Comparison of ENCODE assay signal across 11 cellular contexts in genomic region chr6:75268121-75268987, GRCh38. TPM values are rescaled to one million over a fixed set of nuclear protein-coding genes. Genes with fewer than 3 reads are reported as not detected.
DNase-seq lines count a peak whose midpoint lies in the region; ATAC-seq and TF ChIP-seq lines count a peak whose summit lies in the region.
"Had no signal": no experiment of that assay in that cellular context is flagged by ENCODE, and none has a peak within 500 bp of the region (broad histone marks: within the 10 kb centered on the region; RNA-seq: fewer than 3 reads in every experiment).

No MANE protein-coding gene starts in this region.

- no peak overlapping the region for H3K4me3 Mint-ChIP-seq in activated CD4-positive, alpha-beta memory T cell treated with anti-CD3 and anti-CD28 coated beads for 36 hours
- H3K4me3 Mint-ChIP-seq in activated CD4-positive, alpha-beta memory T cell treated with anti-CD3 and anti-CD28 coated beads, Interleukin-2, amount 10 ng/mL, durations not matched to agents 7 days and 5 days: no peak overlapping the region
- H3K4me3 Mint-ChIP-seq in stimulated activated memory B cell treated with anti-CD40 and anti-IgM and Interleukin-4, amounts not matched to agents 10 μg/mL and 1 μg/mL and 100 μg/mL, for 72 hours: no peak overlapping the region
- H3K4me3 Mint-ChIP-seq: activated naive CD4-positive, alpha-beta T cell treated with anti-CD3 and anti-CD28 coated beads, Interleukin-2, amount 50 U/mL, for 24 hours had no signal

- ATAC-seq in stimulated activated memory B cell treated with anti-CD40 and anti-IgM and Interleukin-4, amounts not matched to agents 10 μg/mL and 1 μg/mL and 100 μg/mL, for 72 hours: no peak

- H3K27ac Mint-ChIP-seq in activated CD4-positive, alpha-beta memory T cell treated with anti-CD3 and anti-CD28 coated beads for 36 hours: peak overlapping the region; percentile 47
- H3K27ac Mint-ChIP-seq in activated CD4-positive, alpha-beta memory T cell treated with anti-CD3 and anti-CD28 coated beads, Interleukin-2, amount 10 ng/mL, durations not matched to agents 7 days and 5 days: no peak overlapping the region
- H3K27ac Mint-ChIP-seq in stimulated activated memory B cell treated with anti-CD40 and anti-IgM and Interleukin-4, amounts not matched to agents 10 μg/mL and 1 μg/mL and 100 μg/mL, for 72 hours: peak overlapping the region; percentile 12

- no peak overlapping the region for H3K27ac ChIP-seq in RWPE1

- H3K36me3 Mint-ChIP-seq in activated CD4-positive, alpha-beta memory T cell treated with anti-CD3 and anti-CD28 coated beads for 36 hours: peaks cover 28% of the 10 kb centered on the region
- peaks cover 32% of the 10 kb centered on the region for H3K36me3 Mint-ChIP-seq in activated CD4-positive, alpha-beta memory T cell treated with anti-CD3 and anti-CD28 coated beads, Interleukin-2, amount 10 ng/mL, durations not matched to agents 7 days and 5 days (ENCODE audit: low read depth)
- peaks cover 21% of the 10 kb centered on the region for H3K36me3 Mint-ChIP-seq in stimulated activated memory B cell treated with anti-CD40 and anti-IgM and Interleukin-4, amounts not matched to agents 10 μg/mL and 1 μg/mL and 100 μg/mL, for 72 hours

- peak; percentile 37 for DNase-seq in activated CD4-positive, alpha-beta memory T cell treated with anti-CD3 and anti-CD28 coated beads for 36 hours
- no peak for DNase-seq in activated CD4-positive, alpha-beta memory T cell treated with anti-CD3 and anti-CD28 coated beads, Interleukin-2, amount 10 ng/mL, durations not matched to agents 7 days and 5 days
- DNase-seq in RWPE1 (ENCODE audit: low spot score) (peak; percentile 26), glomerular visceral epithelial cell (ENCODE audit: extremely low spot score) (peak; percentile 43), DMS 273 treated with DMSO at 0.1 percent for 48 hours (lab: John Stamatoyannopoulos, UW) (no peak), COLO668 (lab: John Stamatoyannopoulos, UW; ENCODE audit: unreplicated experiment) (no peak), NCI-H524 treated with DMSO at 0.1 percent for 48 hours (lab: John Stamatoyannopoulos, UW) (no peak)
- DNase-seq: heart left ventricle, NCI-H2029 had no signal

- intact Hi-C loops in activated CD4-positive, alpha-beta memory T cell treated with anti-CD3 and anti-CD28 coated beads for 36 hours (cut with micrococcal nuclease): loop anchor here (1.0 kb wide), 2 partner anchors 10 to 16 kb away; partner anchors contain the start of gene TMEM30A

- no peaks in the 10 kb centered on the region for H3K27me3 Mint-ChIP-seq in activated CD4-positive, alpha-beta memory T cell treated with anti-CD3 and anti-CD28 coated beads for 36 hours
- H3K27me3 Mint-ChIP-seq in activated CD4-positive, alpha-beta memory T cell treated with anti-CD3 and anti-CD28 coated beads, Interleukin-2, amount 10 ng/mL, durations not matched to agents 7 days and 5 days: no peaks in the 10 kb centered on the region
- H3K27me3 Mint-ChIP-seq in stimulated activated memory B cell treated with anti-CD40 and anti-IgM and Interleukin-4, amounts not matched to agents 10 μg/mL and 1 μg/mL and 100 μg/mL, for 72 hours: no peaks in the 10 kb centered on the region
- H3K27me3 Mint-ChIP-seq: activated naive CD4-positive, alpha-beta T cell treated with anti-CD3 and anti-CD28 coated beads, Interleukin-2, amount 50 U/mL, for 24 hours had no signal

- POLR2A ChIA-PET in activated CD4-positive, alpha-beta memory T cell treated with anti-CD3 and anti-CD28 coated beads for 36 hours (lab: Charles Lee): interaction anchor here (0.9 to 1.3 kb wide), 2 partner anchors 10 to 15 kb away, joined by 3 to 5 read pairs; no protein-coding TSS in a partner anchor
- POLR2A ChIA-PET in activated CD4-positive, alpha-beta memory T cell treated with anti-CD3 and anti-CD28 coated beads, Interleukin-2, amount 10 ng/mL, durations not matched to agents 7 days and 5 days (lab: Charles Lee): interaction anchor here (1.1 to 5.2 kb wide), 6 partner anchors 10 to 333 kb away, joined by 3 to 28 read pairs (median 4); partner anchors contain the start of genes SENP6 and TMEM30A
- POLR2A ChIA-PET in RWPE1 (lab: Yijun Ruan, JAX; ENCODE audit: low non-redundant PET): no interaction called here

- no peak for TF ChIP-seq CTCF in RWPE1 (conservative IDR thresholded peaks at IDR 0.05; ENCODE audit: low read depth)

- CTCF ChIA-PET in activated CD4-positive, alpha-beta memory T cell treated with anti-CD3 and anti-CD28 coated beads for 36 hours (lab: Charles Lee): interaction anchor here (0.9 to 5.0 kb wide), 12 partner anchors 11 to 260 kb away, joined by 3 to 48 read pairs (median 12); partner anchors contain the start of genes COX7A2 and TMEM30A
- CTCF ChIA-PET in activated CD4-positive, alpha-beta memory T cell treated with anti-CD3 and anti-CD28 coated beads, Interleukin-2, amount 10 ng/mL, durations not matched to agents 7 days and 5 days (lab: Charles Lee): interaction anchor here (0.7 to 3.8 kb wide), 6 partner anchors 10 to 273 kb away, joined by 3 to 20 read pairs (median 6); no protein-coding TSS in a partner anchor
- CTCF ChIA-PET in RWPE1 (lab: Yijun Ruan, JAX): interaction anchor here (1.4 kb wide), 2 partner anchors 10 to 262 kb away, joined by 3 to 5 read pairs; no protein-coding TSS in a partner anchor

- peaks cover 51% of the 10 kb centered on the region for H3K4me1 Mint-ChIP-seq in activated CD4-positive, alpha-beta memory T cell treated with anti-CD3 and anti-CD28 coated beads for 36 hours (ENCODE audit: low read depth)
- H3K4me1 Mint-ChIP-seq in activated CD4-positive, alpha-beta memory T cell treated with anti-CD3 and anti-CD28 coated beads, Interleukin-2, amount 10 ng/mL, durations not matched to agents 7 days and 5 days: peaks cover 28% of the 10 kb centered on the region
- H3K4me1 Mint-ChIP-seq in stimulated activated memory B cell treated with anti-CD40 and anti-IgM and Interleukin-4, amounts not matched to agents 10 μg/mL and 1 μg/mL and 100 μg/mL, for 72 hours: peaks cover 32% of the 10 kb centered on the region

- H3K9me3 Mint-ChIP-seq in activated CD4-positive, alpha-beta memory T cell treated with anti-CD3 and anti-CD28 coated beads for 36 hours: no peaks in the 10 kb centered on the region
- peaks cover 4% of the 10 kb centered on the region for H3K9me3 Mint-ChIP-seq in activated CD4-positive, alpha-beta memory T cell treated with anti-CD3 and anti-CD28 coated beads, Interleukin-2, amount 10 ng/mL, durations not matched to agents 7 days and 5 days
- H3K9me3 Mint-ChIP-seq in stimulated activated memory B cell treated with anti-CD40 and anti-IgM and Interleukin-4, amounts not matched to agents 10 μg/mL and 1 μg/mL and 100 μg/mL, for 72 hours: peaks cover 2% of the 10 kb centered on the region
- H3K9me3 Mint-ChIP-seq: activated naive CD4-positive, alpha-beta T cell treated with anti-CD3 and anti-CD28 coated beads, Interleukin-2, amount 50 U/mL, for 24 hours had no signal

RNA-seq across cellular contexts. Expression of gene TMEM30A, which starts 16.2 kb away (rescaled TPM):
- 10 to 100 TPM; 46.6 to 50.1 TPM for total RNA-seq in activated CD4-positive, alpha-beta memory T cell treated with anti-CD3 and anti-CD28 coated beads for 36 hours
- 10 to 100 TPM; 60.1 to 60.4 TPM for total RNA-seq in activated CD4-positive, alpha-beta memory T cell treated with anti-CD3 and anti-CD28 coated beads, Interleukin-2, amount 10 ng/mL, durations not matched to agents 7 days and 5 days

RNA-seq across cellular contexts. Expression of gene COX7A2, which starts 24.8 kb away (rescaled TPM):
- total RNA-seq in activated CD4-positive, alpha-beta memory T cell treated with anti-CD3 and anti-CD28 coated beads for 36 hours: 100 to 1,000 TPM; 564 to 566 TPM
- 100 to 1,000 TPM; 469 to 471 TPM for total RNA-seq in activated CD4-positive, alpha-beta memory T cell treated with anti-CD3 and anti-CD28 coated beads, Interleukin-2, amount 10 ng/mL, durations not matched to agents 7 days and 5 days

Comparison
In these comparisons a context has a peak if more than half of its experiments do, and no peak if none do; other contexts are left out.
1. DNase-seq: peak in activated CD4-positive, alpha-beta memory T cell treated with anti-CD3 and anti-CD28 coated beads for 36 hours (single experiment), RWPE1 (single experiment) and glomerular visceral epithelial cell (single experiment); none in activated CD4-positive, alpha-beta memory T cell treated with anti-CD3 and anti-CD28 coated beads, Interleukin-2, amount 10 ng/mL, durations not matched to agents 7 days and 5 days (single experiment), DMS 273 treated with DMSO at 0.1 percent for 48 hours (single experiment), COLO668 (single experiment) and NCI-H524 treated with DMSO at 0.1 percent for 48 hours (single experiment).